Comparison of ENCODE assay signal across 17 cellular contexts in genomic region chr9:134476256-134476941, GRCh38.
A peak's percentile ranks its signal among the peaks of the same experiment; 100 is the strongest.
DNase-seq lines count a peak whose midpoint lies in the region; ATAC-seq and TF ChIP-seq lines count a peak whose summit lies in the region.
"Had no signal": no experiment of that assay in that cellular context is flagged by ENCODE, and none has a peak within 500 bp of the region (broad histone marks: within the 10 kb centered on the region; RNA-seq: fewer than 3 reads in every experiment).

No MANE protein-coding gene starts in this region.

- H3K4me2 ChIP-seq in HCT116 (ENCODE audit: low read length) (no peak overlapping the region), skeletal muscle satellite cell (ENCODE audit: low read length) (no peak overlapping the region)

- no peaks in the 10 kb centered on the region for H4K20me1 ChIP-seq in HCT116 (ENCODE audit: insufficient read depth)

- RAD21 ChIA-PET in HCT116 (lab: Charles Lee; ENCODE audit: low non-redundant PET in 1 of 2, low total read pairs in 2 of 2, uncharacterized antibody in 2 of 2, unreplicated experiment in 2 of 2) = no interaction called here

- POLR2A ChIA-PET in activated CD8-positive, alpha-beta T cell treated with anti-CD3 and anti-CD28 coated beads for 36 hours (lab: Charles Lee) = interaction anchor here (0.5 to 1.5 kb wide), 2 partner anchors 20 to 275 kb away, joined by 5 read pairs; no protein-coding TSS in a partner anchor
- POLR2A ChIA-PET in activated CD8-positive, alpha-beta T cell treated with anti-CD3 and anti-CD28 coated beads, Interleukin-2, amount 10 ng/mL, durations not matched to agents 7 days and 5 days (lab: Charles Lee) = no interaction called here
- POLR2A ChIA-PET in HCT116 (lab: Charles Lee) = no interaction called here

- intact Hi-C loops in activated CD8-positive, alpha-beta T cell treated with anti-CD3 and anti-CD28 coated beads for 36 hours (cut with micrococcal nuclease) = no loop called here
- intact Hi-C loops in HCT116 (cut with micrococcal nuclease) (no loop called here), esophagus squamous epithelium (cut with DNase I) (no loop called here)

- no peak for DNase-seq in activated CD8-positive, alpha-beta T cell treated with anti-CD3 and anti-CD28 coated beads for 36 hours
- DNase-seq in activated CD8-positive, alpha-beta T cell treated with anti-CD3 and anti-CD28 coated beads, Interleukin-2, amount 10 ng/mL, durations not matched to agents 7 days and 5 days = no peak
- no peak for DNase-seq in HCT116 (ENCODE audit: low read depth, low spot score)
- no peak for DNase-seq in esophagus squamous epithelium (lab: John Stamatoyannopoulos, UW)
- no peak for DNase-seq in HK-2 (ENCODE audit: unreplicated experiment)
- no peak for DNase-seq in NCI-H524 (lab: John Stamatoyannopoulos, UW)
- DNase-seq: 8988T; activated CD4-positive, alpha-beta T cell treated with anti-CD3 and anti-CD28 coated beads for 48 hours; amniotic stem cell; cerebellar nuclear complex; DMS79 treated with DMSO at 0.1 percent for 48 hours; NCI-H146; Peyer's patch; thyroid gland had no signal

- H3K9me3 ChIP-seq in HCT116 (ENCODE audit: control insufficient read depth in 1 of 2, insufficient read depth in 1 of 2, low read depth in 1 of 2, low read length in 2 of 2) = no peaks in the 10 kb centered on the region
- no peaks in the 10 kb centered on the region for H3K9me3 ChIP-seq in esophagus squamous epithelium
- no peaks in the 10 kb centered on the region for H3K9me3 ChIP-seq in skeletal muscle satellite cell (replicated peaks; ENCODE audit: low read length)
- H3K9me3 ChIP-seq: Peyer's patch, thyroid gland had no signal

- peaks cover 7% of the 10 kb centered on the region for H3K4me1 Mint-ChIP-seq in activated CD8-positive, alpha-beta T cell treated with anti-CD3 and anti-CD28 coated beads for 36 hours (ENCODE audit: low read depth)
- peaks cover 9% of the 10 kb centered on the region for H3K4me1 Mint-ChIP-seq in activated CD8-positive, alpha-beta T cell treated with anti-CD3 and anti-CD28 coated beads, Interleukin-2, amount 10 ng/mL, durations not matched to agents 7 days and 5 days (ENCODE audit: low read depth)

- no peaks in the 10 kb centered on the region for H3K9me2 ChIP-seq in HCT116 (ENCODE audit: insufficient read depth)

- H3K27me3 Mint-ChIP-seq in activated CD8-positive, alpha-beta T cell treated with anti-CD3 and anti-CD28 coated beads for 36 hours = no peaks in the 10 kb centered on the region
- H3K27me3 Mint-ChIP-seq in activated CD8-positive, alpha-beta T cell treated with anti-CD3 and anti-CD28 coated beads, Interleukin-2, amount 10 ng/mL, durations not matched to agents 7 days and 5 days (ENCODE audit: low read depth) = no peaks in the 10 kb centered on the region

- H3K4me3 ChIP-seq in HCT116 (replicated peaks in 1 of 2; ENCODE audit: low read depth in 1 of 2, low read length in 2 of 2) (no peak overlapping the region), esophagus squamous epithelium (no peak overlapping the region), skeletal muscle satellite cell (ENCODE audit: low read length) (no peak overlapping the region)
- H3K4me3 ChIP-seq: Peyer's patch, skin epidermis, thyroid gland had no signal

- H2AFZ ChIP-seq in HCT116 (ENCODE audit: low read depth, low read length, poor library complexity, severe bottlenecking) = no peak overlapping the region

- H3K27ac Mint-ChIP-seq in activated CD8-positive, alpha-beta T cell treated with anti-CD3 and anti-CD28 coated beads for 36 hours = peak overlapping the region; percentile 74
- no peak overlapping the region for H3K27ac Mint-ChIP-seq in activated CD8-positive, alpha-beta T cell treated with anti-CD3 and anti-CD28 coated beads, Interleukin-2, amount 10 ng/mL, durations not matched to agents 7 days and 5 days

- ATAC-seq in activated CD8-positive, alpha-beta T cell treated with anti-CD3 and anti-CD28 coated beads for 36 hours = no peak
- ATAC-seq in activated CD8-positive, alpha-beta T cell treated with anti-CD3 and anti-CD28 coated beads, Interleukin-2, amount 10 ng/mL, durations not matched to agents 7 days and 5 days = no peak
- no peak for ATAC-seq in HCT116
- no peak for ATAC-seq in GM21717 (IDR thresholded peaks at IDR 0.05; ENCODE audit: unreplicated experiment)

- CTCF ChIA-PET in activated CD8-positive, alpha-beta T cell treated with anti-CD3 and anti-CD28 coated beads for 36 hours (lab: Charles Lee) = interaction anchor here (1.3 kb wide), 1 partner anchor 20 kb away, joined by 4 read pairs; no protein-coding TSS in a partner anchor
- CTCF ChIA-PET in activated CD8-positive, alpha-beta T cell treated with anti-CD3 and anti-CD28 coated beads, Interleukin-2, amount 10 ng/mL, durations not matched to agents 7 days and 5 days (lab: Charles Lee) = no interaction called here
- CTCF ChIA-PET in HCT116 (lab: Charles Lee) = no interaction called here

- H3K4me1 ChIP-seq in HCT116 (ENCODE audit: control insufficient read depth in 1 of 2, insufficient read depth in 2 of 2, low read length in 2 of 2) = no peaks in the 10 kb centered on the region
- H3K4me1 ChIP-seq in esophagus squamous epithelium = peaks cover 11 to 27% (median 21%) of the 10 kb centered on the region in 3 donors
- peaks cover 32% of the 10 kb centered on the region for H3K4me1 ChIP-seq in skeletal muscle satellite cell (ENCODE audit: control insufficient read depth, insufficient read depth, low read length)

- H3K27me3 ChIP-seq in HCT116 (ENCODE audit: insufficient read depth, low read length) (no peaks in the 10 kb centered on the region), esophagus squamous epithelium (no peaks in the 10 kb centered on the region), skeletal muscle satellite cell (ENCODE audit: control insufficient read depth, insufficient read depth, low read length) (no peaks in the 10 kb centered on the region)
- H3K27me3 ChIP-seq: Peyer's patch, thyroid gland had no signal

- H3K27ac ChIP-seq in HCT116 (ENCODE audit: low read depth, low read length) (no peak overlapping the region), esophagus squamous epithelium (peak overlapping the region in 3 of 4 donors; percentile 22 to 30 (median 28))

- no peak for TF ChIP-seq RAD21 in HCT116 (IDR thresholded peaks at IDR 0.05; ENCODE audit: low read depth)

- H3K9me3 Mint-ChIP-seq in activated CD8-positive, alpha-beta T cell treated with anti-CD3 and anti-CD28 coated beads for 36 hours = no peaks in the 10 kb centered on the region
- H3K9me3 Mint-ChIP-seq in activated CD8-positive, alpha-beta T cell treated with anti-CD3 and anti-CD28 coated beads, Interleukin-2, amount 10 ng/mL, durations not matched to agents 7 days and 5 days (ENCODE audit: insufficient read depth) = no peaks in the 10 kb centered on the region

- no peaks in the 10 kb centered on the region for H3K36me3 ChIP-seq in HCT116 (ENCODE audit: control insufficient read depth in 1 of 2, insufficient read depth in 2 of 2, low read length in 2 of 2)
- H3K36me3 ChIP-seq in esophagus squamous epithelium = no peaks in the 10 kb centered on the region
- no peaks in the 10 kb centered on the region for H3K36me3 ChIP-seq in skeletal muscle satellite cell (ENCODE audit: insufficient read depth, low read length)
- H3K36me3 ChIP-seq: Peyer's patch, thyroid gland had no signal

- H3K4me3 Mint-ChIP-seq in activated CD8-positive, alpha-beta T cell treated with anti-CD3 and anti-CD28 coated beads for 36 hours = no peak overlapping the region
- H3K4me3 Mint-ChIP-seq in activated CD8-positive, alpha-beta T cell treated with anti-CD3 and anti-CD28 coated beads, Interleukin-2, amount 10 ng/mL, durations not matched to agents 7 days and 5 days = no peak overlapping the region

- no peaks in the 10 kb centered on the region for H3K79me2 ChIP-seq in HCT116 (ENCODE audit: insufficient read depth, low read length)

- H3K9ac ChIP-seq in HCT116 (ENCODE audit: low read length) = peak overlapping the region; percentile 33; the same call in 1 of the 2 replicates
- peak overlapping the region; percentile 14 for H3K9ac ChIP-seq in skeletal muscle satellite cell (ENCODE audit: low read depth, low read length)

- no peak for TF ChIP-seq CTCF in activated CD8-positive, alpha-beta T cell treated with anti-CD3 and anti-CD28 coated beads for 36 hours (IDR thresholded peaks at IDR 0.05)
- no peak for TF ChIP-seq CTCF in HCT116 (IDR thresholded peaks at IDR 0.05 in 2 of 3, conservative IDR thresholded peaks at IDR 0.05 in 1 of 3; ENCODE audit: borderline replicate concordance in 1 of 3, insufficient read depth in 1 of 3, low read depth in 2 of 3, low read length in 2 of 3)
- TF ChIP-seq CTCF in esophagus squamous epithelium (IDR thresholded peaks at IDR 0.05) = no peak

- no TSS peak for BruUV-seq in HCT116 (replicated peaks; lab: Mats Ljungman, UMichigan)

- WGBS in esophagus squamous epithelium, 2 donors = 88 to 98% methylated on average over 6 of the region's 9 CpGs

- no peaks in the 10 kb centered on the region for H3K36me3 Mint-ChIP-seq in activated CD8-positive, alpha-beta T cell treated with anti-CD3 and anti-CD28 coated beads for 36 hours (ENCODE audit: low read depth)
- no peaks in the 10 kb centered on the region for H3K36me3 Mint-ChIP-seq in activated CD8-positive, alpha-beta T cell treated with anti-CD3 and anti-CD28 coated beads, Interleukin-2, amount 10 ng/mL, durations not matched to agents 7 days and 5 days (ENCODE audit: low read depth)

- TF ChIP-seq POLR2A in HCT116 (IDR thresholded peaks at IDR 0.05; ENCODE audit: borderline replicate concordance, extremely low read depth, insufficient read depth, insufficient read length) (no peak), esophagus squamous epithelium (IDR thresholded peaks at IDR 0.05) (no peak)

TF ChIP-seq in HCT116, 20 proteins besides CTCF, POLR2A, EP300 and RAD21:
- TF ChIP-seq ZNF274 (IDR thresholded peaks at IDR 0.05; ENCODE audit: low read depth, low read length) = no peak
- no peak for TF ChIP-seq EZH2 (IDR thresholded peaks at IDR 0.05)
- TF ChIP-seq EGR1 (IDR thresholded peaks at IDR 0.05; ENCODE audit: low read depth) = no peak
- peak; percentile 55; the same call in 1 of the 2 replicates for TF ChIP-seq ZFX (IDR thresholded peaks at IDR 0.05)
